Comparison of ENCODE assay signal across 33 cellular contexts in the genomic region with DNA sequence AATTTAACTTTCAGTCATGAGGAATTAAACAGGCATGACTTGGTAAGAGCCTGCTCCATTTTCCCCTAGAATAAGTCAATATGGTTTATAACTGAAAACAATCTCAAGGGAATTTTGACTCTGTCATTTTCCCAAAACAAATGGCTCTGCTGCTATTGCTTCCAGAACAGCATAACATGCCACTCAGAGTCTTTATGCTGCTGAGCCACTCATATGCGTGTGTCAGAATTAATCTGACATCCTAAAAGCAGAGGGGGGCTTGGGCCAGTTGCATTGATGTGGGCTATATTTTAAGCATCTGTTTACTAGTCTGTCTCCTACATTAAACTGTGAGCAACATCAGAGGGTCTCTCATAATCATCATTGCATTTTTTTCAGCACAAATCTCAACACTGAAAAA.
"Had no signal": no experiment of that assay in that cellular context is flagged by ENCODE, and none has a peak within 500 bp of the region (broad histone marks: within the 10 kb centered on the region; RNA-seq: fewer than 3 reads in every experiment).

No MANE protein-coding gene starts in this region.

- H3K4me1 Mint-ChIP-seq: naive thymus-derived CD8-positive, alpha-beta T cell; nephron progenitor cell; neural progenitor cell; stimulated activated memory B cell treated with anti-CD40 and anti-IgM and Interleukin-4, amounts not matched to agents 10 μg/mL and 1 μg/mL and 100 μg/mL, for 72 hours; stimulated activated naive CD8-positive, alpha-beta T cell treated with anti-CD3 and anti-CD28 coated beads, Interleukin-15, amount 100 ng/mL, for 72 hours had no signal

- H3K9ac ChIP-seq: neural progenitor cell, parathyroid adenoma had no signal

- H3K4me2 ChIP-seq: neural progenitor cell, smooth muscle cell had no signal

- H3K9me3 ChIP-seq: ovary, psoas muscle, right lobe of liver, sigmoid colon, suprapubic skin, testis, tibial artery, transverse colon, upper lobe of right lung, uterus had no signal

- H3K27me3 Mint-ChIP-seq: progenitor cell of endocrine pancreas, type B pancreatic cell had no signal

- H3K79me2 ChIP-seq: parathyroid adenoma had no signal

- H3K4me1 ChIP-seq: neural progenitor cell, parathyroid adenoma, psoas muscle, right lobe of liver, spleen, suprapubic skin, testis, transverse colon, upper lobe of right lung, uterus had no signal

- DNase-seq: naive thymus-derived CD8-positive, alpha-beta T cell; nephron progenitor cell; occipital lobe; ovary; posterior cingulate gyrus; psoas muscle; right lobe of liver; sigmoid colon; spleen; stimulated activated CD4-positive, alpha-beta T cell treated with anti-CD3 and anti-CD28 coated beads, Interleukin-12 subunit alpha, Interleukin-12 subunit beta, amount 100 ng/mL, for 4 hours; stimulated activated CD4-positive, alpha-beta T cell treated with anti-CD3 and anti-CD28 coated beads, Interleukin-1b, Interleukin-23, amount 100 ng/mL, for 48 hours; stimulated activated CD4-positive, alpha-beta T cell treated with anti-CD3 and anti-CD28 coated beads, Interleukin-4, amount 100 ng/mL, for 1 hour; stimulated activated CD4-positive, alpha-beta T cell treated with anti-CD3 and anti-CD28 coated beads, Interleukin-4, amount 100 ng/mL, for 4 hours; stimulated activated CD8-positive, alpha-beta memory T cell treated with anti-CD3 and anti-CD28 coated beads, Interleukin-4, amount 100 ng/mL, for 48 hours; stimulated activated naive CD4-positive, alpha-beta T cell; stimulated activated naive CD8-positive, alpha-beta T cell treated with anti-CD3 and anti-CD28 coated beads, Interleukin-15, amount 100 ng/mL, for 72 hours; stimulated activated naive CD8-positive, alpha-beta T cell treated with anti-CD3 and anti-CD28 coated beads, Interleukin-15, Interleukin-2, amounts not matched to agents 100 U/mL and 50 U/mL, for 24 hours; substantia nigra; testis; tibial artery; transverse colon; upper lobe of right lung; uterus had no signal

- H3K36me3 ChIP-seq: neural progenitor cell, ovary, right lobe of liver, sigmoid colon, spleen, suprapubic skin, tibial artery, transverse colon, upper lobe of right lung, uterus had no signal

- H3K27ac ChIP-seq: neural progenitor cell, ovary, parathyroid adenoma, psoas muscle, right lobe of liver, sigmoid colon, skin epidermis, spleen, suprapubic skin, testis, transverse colon, upper lobe of right lung, uterus had no signal

- H3K27me3 ChIP-seq: neural progenitor cell, ovary, right lobe of liver, sigmoid colon, suprapubic skin, testis, tibial artery, transverse colon, upper lobe of right lung, uterus had no signal

- H2AFZ ChIP-seq: neural progenitor cell, parathyroid adenoma had no signal

- H3K27ac Mint-ChIP-seq: naive thymus-derived CD8-positive, alpha-beta T cell; natural killer cell treated with Interleukin-12 subunit alpha and Interleukin-12 subunit beta and Interleukin-15 and Interleukin-18, amount 100 ng/mL, for 72 hours; nephron progenitor cell; neural progenitor cell; progenitor cell of endocrine pancreas; stimulated activated memory B cell treated with anti-CD40 and anti-IgM and Interleukin-4, amounts not matched to agents 10 μg/mL and 1 μg/mL and 100 μg/mL, for 72 hours; stimulated activated naive CD8-positive, alpha-beta T cell treated with anti-CD3 and anti-CD28 coated beads, Interleukin-15, amount 100 ng/mL, for 72 hours; type B pancreatic cell had no signal

- ATAC-seq: naive thymus-derived CD8-positive, alpha-beta T cell; natural killer cell treated with Interleukin-12 subunit alpha and Interleukin-12 subunit beta and Interleukin-15 and Interleukin-18, amount 100 ng/mL, for 72 hours; psoas muscle; right cardiac atrium; right lobe of liver; stimulated activated memory B cell treated with anti-CD40 and anti-IgM and Interleukin-4, amounts not matched to agents 10 μg/mL and 1 μg/mL and 100 μg/mL, for 72 hours; stimulated activated naive CD8-positive, alpha-beta T cell treated with anti-CD3 and anti-CD28 coated beads, Interleukin-15, amount 100 ng/mL, for 72 hours; stimulated activated naive CD8-positive, alpha-beta T cell treated with anti-CD3 and anti-CD28 coated beads, Interleukin-15, Interleukin-2, amounts not matched to agents 100 U/mL and 50 U/mL, for 24 hours; upper lobe of right lung had no signal

- H3K4me3 Mint-ChIP-seq: naive thymus-derived CD8-positive, alpha-beta T cell; natural killer cell treated with Interleukin-12 subunit alpha and Interleukin-12 subunit beta and Interleukin-15 and Interleukin-18, amount 100 ng/mL, for 72 hours; nephron progenitor cell; neural progenitor cell; stimulated activated memory B cell treated with anti-CD40 and anti-IgM and Interleukin-4, amounts not matched to agents 10 μg/mL and 1 μg/mL and 100 μg/mL, for 72 hours; stimulated activated naive CD8-positive, alpha-beta T cell treated with anti-CD3 and anti-CD28 coated beads, Interleukin-15, amount 100 ng/mL, for 72 hours; type B pancreatic cell had no signal

- H3K4me3 ChIP-seq: neural progenitor cell, ovary, psoas muscle, right lobe of liver, sigmoid colon, skin epidermis, smooth muscle cell, spleen, suprapubic skin, testis, tibial artery, transverse colon, upper lobe of right lung, uterus had no signal

- H3K36me3 Mint-ChIP-seq: neural progenitor cell; stimulated activated memory B cell treated with anti-CD40 and anti-IgM and Interleukin-4, amounts not matched to agents 10 μg/mL and 1 μg/mL and 100 μg/mL, for 72 hours; type B pancreatic cell had no signal
